ENCODE assay signal across 8 cellular contexts in genomic region chr17:45223541-45224528, GRCh38. TPM values are rescaled to one million over a fixed set of nuclear protein-coding genes. Genes with fewer than 3 reads are reported as not detected.
DNase-seq lines count a peak whose midpoint lies in the region; ATAC-seq and TF ChIP-seq lines count a peak whose summit lies in the region.

No MANE protein-coding gene starts in this region.

- H3K27ac Mint-ChIP-seq in MCF 10A (ENCODE audit: low read depth, unreplicated experiment) (no peak overlapping the region), mesothelial cell of epicardium (no peak overlapping the region)
- peak overlapping the region; percentile 99 for H3K27ac Mint-ChIP-seq in activated T-cell treated with anti-CD3 and anti-CD28 coated beads, Interleukin-2, amount 50 U/mL, for 24 hours

- H3K4me3 Mint-ChIP-seq in MCF 10A (ENCODE audit: unreplicated experiment) (no peak overlapping the region), mesothelial cell of epicardium (peak overlapping the region; percentile 8)
- peak overlapping the region; percentile 98 for H3K4me3 Mint-ChIP-seq in activated T-cell treated with anti-CD3 and anti-CD28 coated beads, Interleukin-2, amount 50 U/mL, for 24 hours

- H3K27me3 Mint-ChIP-seq in MCF 10A (ENCODE audit: insufficient read depth, unreplicated experiment) (no peaks in the 10 kb centered on the region), mesothelial cell of epicardium (ENCODE audit: low read depth) (peaks cover 62% of the 10 kb centered on the region)
- no peaks in the 10 kb centered on the region for H3K27me3 Mint-ChIP-seq in activated T-cell treated with anti-CD3 and anti-CD28 coated beads, Interleukin-2, amount 50 U/mL, for 24 hours

- no peaks in the 10 kb centered on the region for H3K9me3 ChIP-seq in upper lobe of right lung

- BruUV-seq in MCF 10A (replicated peaks; lab: Mats Ljungman, UMichigan) = no TSS peak

- CTCF ChIA-PET in MCF 10A (lab: Yijun Ruan, JAX) = interaction anchor here (0.6 kb wide), 1 partner anchor 162 kb away, joined by 3 read pairs; no protein-coding TSS in a partner anchor

- peak overlapping the region; percentile 70 for H3K27ac ChIP-seq in upper lobe of right lung

- peak; percentile 26 to 36 for DNase-seq in T47D (ENCODE audit: low read depth in 1 of 2, low spot score in 1 of 2)
- DNase-seq in MCF 10A (ENCODE audit: unreplicated experiment) = no peak
- peak; percentile 80 for DNase-seq in activated T-cell treated with anti-CD3 and anti-CD28 coated beads, Interleukin-2, amount 50 U/mL, for 24 hours
- DNase-seq in mesothelial cell of epicardium (ENCODE audit: low spot score in 2 of 2, unreplicated experiment in 2 of 2) = no peak
- DNase-seq in upper lobe of right lung = no peak
- no peak for DNase-seq in NCI-H2227 treated with DMSO at 0.1 percent for 48 hours (lab: John Stamatoyannopoulos, UW)

- POLR2A ChIA-PET in MCF 10A (lab: Yijun Ruan, JAX) = no interaction called here

- ATAC-seq in upper lobe of right lung (no peak), GM21381 (IDR thresholded peaks at IDR 0.05; ENCODE audit: unreplicated experiment) (no peak), GM18858 (IDR thresholded peaks at IDR 0.05; ENCODE audit: unreplicated experiment) (no peak)

- H3K4me1 Mint-ChIP-seq in MCF 10A (ENCODE audit: insufficient read depth, unreplicated experiment) = peaks cover 53% of the 10 kb centered on the region
- peaks cover 74% of the 10 kb centered on the region for H3K4me1 Mint-ChIP-seq in activated T-cell treated with anti-CD3 and anti-CD28 coated beads, Interleukin-2, amount 50 U/mL, for 24 hours (ENCODE audit: low read depth)
- H3K4me1 Mint-ChIP-seq in mesothelial cell of epicardium = peaks cover 7% of the 10 kb centered on the region

- intact Hi-C loops in MCF 10A (cut with micrococcal nuclease) = no loop called here
- intact Hi-C loops in upper lobe of right lung (cut with DNase I) = loop anchor here (5.0 kb wide), 1 partner anchor 163 kb away; no protein-coding TSS in a partner anchor

- H3K36me3 ChIP-seq in upper lobe of right lung = no peaks in the 10 kb centered on the region

- H3K9me3 Mint-ChIP-seq in MCF 10A (ENCODE audit: unreplicated experiment) (no peaks in the 10 kb centered on the region), mesothelial cell of epicardium (no peaks in the 10 kb centered on the region)
- no peaks in the 10 kb centered on the region for H3K9me3 Mint-ChIP-seq in activated T-cell treated with anti-CD3 and anti-CD28 coated beads, Interleukin-2, amount 50 U/mL, for 24 hours

- in situ Hi-C loops in T47D (cut with HindIII; ENCODE audit: low pct_unique_long_range_greater_than_20kb, low sequenced_read_pairs) = no loop called here

- H3K27me3 ChIP-seq in upper lobe of right lung = no peaks in the 10 kb centered on the region

- peaks cover 6% of the 10 kb centered on the region for H3K36me3 Mint-ChIP-seq in MCF 10A (ENCODE audit: insufficient read depth, unreplicated experiment)
- H3K36me3 Mint-ChIP-seq in activated T-cell treated with anti-CD3 and anti-CD28 coated beads, Interleukin-2, amount 50 U/mL, for 24 hours (ENCODE audit: low read depth) = peaks cover 66% of the 10 kb centered on the region
- H3K36me3 Mint-ChIP-seq in mesothelial cell of epicardium = no peaks in the 10 kb centered on the region

- H3K4me3 ChIP-seq in upper lobe of right lung = peak overlapping the region; percentile 64

- TF ChIP-seq CTCF in MCF 10A (IDR thresholded peaks at IDR 0.05; ENCODE audit: unreplicated experiment) (no peak), mesothelial cell of epicardium (IDR thresholded peaks at IDR 0.05; ENCODE audit: unreplicated experiment) (no peak), upper lobe of right lung (IDR thresholded peaks at IDR 0.05) (no peak)

- peaks cover 32% of the 10 kb centered on the region for H3K4me1 ChIP-seq in upper lobe of right lung

RNA-seq across cellular contexts. Expression of gene FMNL1, which starts 2.1 kb away (rescaled TPM):
- total RNA-seq in MCF 10A (2022) = 28.1 and 35.8 TPM in 2 replicates
- 3.0 to 3.7 TPM (median 3.6 TPM) in 3 replicates for total RNA-seq in mesothelial cell of epicardium
- 62.3 TPM for total RNA-seq in upper lobe of right lung

RNA-seq across cellular contexts. Expression of gene SPATA32, which starts 38.1 kb away (rescaled TPM):
- not detected in 2 replicates for total RNA-seq in MCF 10A (2022)
- total RNA-seq in mesothelial cell of epicardium = not detected in 3 replicates
- not detected for total RNA-seq in upper lobe of right lung

Comparison
In these comparisons a context has a peak if more than half of its experiments do, and no peak if none do; other contexts are left out.
1. DNase-seq: peak in T47D (2 of 2) and activated T-cell treated with anti-CD3 and anti-CD28 coated beads, Interleukin-2, amount 50 U/mL, for 24 hours (single experiment); none in MCF 10A (single experiment), mesothelial cell of epicardium (0 of 2), upper lobe of right lung (single experiment) and NCI-H2227 treated with DMSO at 0.1 percent for 48 hours (single experiment).